9 cellular contexts compared by ENCODE assay signal in the genomic region with DNA sequence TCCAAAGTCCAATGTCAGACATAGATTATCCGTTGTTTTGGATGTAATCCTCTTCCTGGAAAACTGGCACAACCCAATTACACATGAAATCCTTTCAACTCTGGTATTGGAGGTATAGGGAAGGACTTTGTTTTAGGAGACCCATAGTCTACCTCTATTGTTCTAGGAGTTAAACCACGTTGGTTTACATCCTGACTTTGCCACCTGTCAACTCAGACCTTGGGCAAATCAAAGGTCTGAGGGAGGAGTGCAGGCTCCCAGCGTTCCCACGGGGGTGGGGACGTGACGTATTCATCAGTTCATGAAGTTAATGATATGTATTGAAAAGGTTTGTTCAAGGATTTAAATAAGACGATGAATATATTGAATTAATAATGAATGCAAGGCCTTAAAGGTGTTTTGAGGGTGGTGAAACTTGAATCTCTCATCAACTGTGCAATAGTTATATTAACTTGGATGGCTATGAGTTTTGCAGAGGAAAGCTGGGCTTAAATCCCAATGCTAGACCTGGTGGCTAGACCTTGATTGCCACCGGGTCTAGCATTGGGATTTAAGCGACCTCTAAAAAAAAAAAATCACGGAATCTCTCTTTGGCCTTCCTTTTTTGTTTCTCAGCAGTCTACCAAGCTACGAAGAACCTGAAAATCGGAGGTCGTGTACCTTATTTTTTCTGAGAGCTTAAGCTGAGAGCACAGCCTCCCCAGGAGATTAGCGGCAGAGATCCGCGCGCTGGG. TPM values are rescaled to one million over a fixed set of nuclear protein-coding genes. Genes with fewer than 3 reads are reported as not detected.
A peak's percentile ranks its signal among the peaks of the same experiment; 100 is the strongest.
DNase-seq lines count a peak whose midpoint lies in the region; ATAC-seq, FAIRE-seq and TF ChIP-seq lines count a peak whose summit lies in the region.
"Had no signal": no experiment of that assay in that cellular context is flagged by ENCODE, and none has a peak within 500 bp of the region (broad histone marks: within the 10 kb centered on the region; RNA-seq: fewer than 3 reads in every experiment).

No MANE protein-coding gene starts in this region.

- 53% methylated on average over 17 of the region's 17 CpGs for WGBS in SK-N-SH (ENCODE audit: low lambda C conversion rate)
- WGBS in right cardiac atrium, result 30% methylated on average over 17 of the region's 17 CpGs
- WGBS in small intestine, 3 donors, result 9 to 25% (median 18%) methylated on average over 17 of the region's 17 CpGs

- TF ChIP-seq EP300 in SK-N-SH (IDR thresholded peaks at IDR 0.05; ENCODE audit: borderline replicate concordance in 1 of 2, low read depth in 1 of 2, low read length in 1 of 2), result no peak

- H3K4me3 ChIP-seq in SK-N-SH (ENCODE audit: low read depth in 2 of 2, low read length in 1 of 2) (peak overlapping the region; percentile 13 to 76; a peak in 2 of 4 replicates), right cardiac atrium (ENCODE audit: low read length) (peak overlapping the region; percentile 98), small intestine (ENCODE audit: low read depth in 1 of 2, low read length in 2 of 2) (peak overlapping the region; percentile 71 to 99)

- TF ChIP-seq CTCF in SK-N-SH (IDR thresholded peaks at IDR 0.05), result no peak

- DNase-seq in SK-N-SH (no peak), SW480 (ENCODE audit: low spot score) (peak; percentile 37), right cardiac atrium (no peak), small intestine (peak; percentile 92)

- no peak for TF ChIP-seq RAD21 in SK-N-SH (IDR thresholded peaks at IDR 0.05; ENCODE audit: low read length)

- peaks cover 6 to 10% of the 10 kb centered on the region in 2 experiments; a peak in 3 of 4 replicates for H3K4me1 ChIP-seq in SK-N-SH (ENCODE audit: control insufficient read depth in 1 of 2, insufficient read depth in 2 of 2, low read depth in 1 of 2, low read length in 1 of 2)
- peaks cover 2% of the 10 kb centered on the region for H3K4me1 ChIP-seq in right cardiac atrium (ENCODE audit: control insufficient read depth, insufficient read depth, low read length)
- no peaks in the 10 kb centered on the region for H3K4me1 ChIP-seq in small intestine (ENCODE audit: control insufficient read depth in 2 of 2, insufficient read depth in 1 of 2, low read depth in 1 of 2, low read length in 1 of 2)

- H3K9me2 ChIP-seq in SK-N-SH, result no peaks in the 10 kb centered on the region

- no peaks in the 10 kb centered on the region for H3K27me3 ChIP-seq in SK-N-SH (ENCODE audit: insufficient read depth)
- H3K27me3 ChIP-seq in right cardiac atrium (ENCODE audit: control insufficient read depth, insufficient read depth), result no peaks in the 10 kb centered on the region
- no peaks in the 10 kb centered on the region for H3K27me3 ChIP-seq in small intestine (ENCODE audit: control insufficient read depth in 2 of 2, insufficient read depth in 2 of 2, low read length in 2 of 2)

- H3K9ac ChIP-seq in SK-N-SH, result peak overlapping the region; percentile 100

- ATAC-seq in SK-N-SH treated with all-trans-retinoic acid at 6 μM for 48 hours (no peak), right cardiac atrium (no peak), GM21526 (IDR thresholded peaks at IDR 0.05; ENCODE audit: low FRiP score, unreplicated experiment) (no peak), HG02588 (IDR thresholded peaks at IDR 0.05; ENCODE audit: unreplicated experiment) (no peak), GM18502 (IDR thresholded peaks at IDR 0.05; ENCODE audit: poor library complexity, unreplicated experiment) (no peak)

- peak overlapping the region; percentile 98; the same call in 1 of the 2 replicates for H3K4me2 ChIP-seq in SK-N-SH

- POLR2A ChIA-PET in SK-N-SH (lab: Yijun Ruan, JAX), result interaction anchor here (1.5 kb wide), 1 partner anchor 19 kb away, joined by 3 read pairs; no protein-coding TSS in a partner anchor

- intact Hi-C loops in right cardiac atrium (cut with DNase I), result no loop called here

- H3K27ac ChIP-seq in SK-N-SH (ENCODE audit: low read depth in 2 of 2, low read length in 1 of 2) (peak overlapping the region; percentile 78 to 93), right cardiac atrium (ENCODE audit: low read length) (peak overlapping the region; percentile 75), small intestine (ENCODE audit: low read depth in 1 of 2, low read length in 1 of 2) (peak overlapping the region; percentile 70 to 85)

- CTCF ChIA-PET in SK-N-SH (lab: Yijun Ruan, JAX), result no interaction called here

- H2AFZ ChIP-seq in SK-N-SH (ENCODE audit: low read depth), result peak overlapping the region; percentile 33

- H3K9me3 ChIP-seq in SK-N-SH (no peaks in the 10 kb centered on the region), right cardiac atrium (ENCODE audit: control insufficient read depth, low read length) (no peaks in the 10 kb centered on the region), small intestine (ENCODE audit: control insufficient read depth, low read depth) (no peaks in the 10 kb centered on the region)

- peaks cover 15% of the 10 kb centered on the region for H4K20me1 ChIP-seq in SK-N-SH (ENCODE audit: insufficient read depth)

- peaks cover 38% of the 10 kb centered on the region for H3F3A ChIP-seq in SK-N-SH (replicated peaks; ENCODE audit: insufficient read depth)

- H3K79me2 ChIP-seq in SK-N-SH (ENCODE audit: insufficient read depth), result peaks cover 41% of the 10 kb centered on the region

- FAIRE-seq in small intestine (lab: Jason Lieb, UNC), result no peak
- FAIRE-seq: colon had no signal

- no peaks in the 10 kb centered on the region for H3K36me3 ChIP-seq in SK-N-SH (replicated peaks in 1 of 2; ENCODE audit: control insufficient read depth in 1 of 2, insufficient read depth in 2 of 2, low read length in 1 of 2)
- H3K36me3 ChIP-seq in small intestine (ENCODE audit: control insufficient read depth in 2 of 2, insufficient read depth in 2 of 2, low read length in 2 of 2), result no peaks in the 10 kb centered on the region

TF ChIP-seq in SK-N-SH, 30 proteins besides CTCF, POLR2A, EP300 and RAD21:
- TF ChIP-seq FOSL2 (IDR thresholded peaks at IDR 0.05; ENCODE audit: borderline replicate concordance, low read depth), result no peak

TF ChIP-seq in SK-N-SH treated with all-trans-retinoic acid at 6 μM for 48 hours, 23 proteins besides CTCF, POLR2A, EP300 and RAD21:
- TF ChIP-seq OSR1 (CRISPR knock-in tag; IDR thresholded peaks at IDR 0.05), result no peak
- no peak for TF ChIP-seq ESRRG (CRISPR knock-in tag; IDR thresholded peaks at IDR 0.05)
- TF ChIP-seq PPARA (CRISPR knock-in tag; IDR thresholded peaks at IDR 0.05; ENCODE audit: borderline replicate concordance), result no peak
- TF ChIP-seq TOX (CRISPR knock-in tag; IDR thresholded peaks at IDR 0.05; ENCODE audit: borderline replicate concordance), result no peak
- TF ChIP-seq ZNF70 (CRISPR knock-in tag; IDR thresholded peaks at IDR 0.05), result no peak
- no peak for TF ChIP-seq SNAI2 (CRISPR knock-in tag; IDR thresholded peaks at IDR 0.05)
- TF ChIP-seq ISL1 (CRISPR knock-in tag; IDR thresholded peaks at IDR 0.05), result no peak
- TF ChIP-seq, protein P1, sequence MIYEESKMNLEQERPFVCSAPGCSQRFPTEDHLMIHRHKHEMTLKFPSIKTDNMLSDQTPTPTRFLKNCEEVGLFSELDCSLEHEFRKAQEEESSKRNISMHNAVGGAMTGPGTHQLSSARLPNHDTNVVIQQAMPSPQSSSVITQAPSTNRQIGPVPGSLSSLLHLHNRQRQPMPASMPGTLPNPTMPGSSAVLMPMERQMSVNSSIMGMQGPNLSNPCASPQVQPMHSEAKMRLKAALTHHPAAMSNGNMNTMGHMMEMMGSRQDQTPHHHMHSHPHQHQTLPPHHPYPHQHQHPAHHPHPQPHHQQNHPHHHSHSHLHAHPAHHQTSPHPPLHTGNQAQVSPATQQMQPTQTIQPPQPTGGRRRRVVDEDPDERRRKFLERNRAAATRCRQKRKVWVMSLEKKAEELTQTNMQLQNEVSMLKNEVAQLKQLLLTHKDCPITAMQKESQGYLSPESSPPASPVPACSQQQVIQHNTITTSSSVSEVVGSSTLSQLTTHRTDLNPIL (CRISPR knock-in tag; IDR thresholded peaks at IDR 0.05; ENCODE audit: low read depth), result no peak
- TF ChIP-seq ARNTL (CRISPR knock-in tag; IDR thresholded peaks at IDR 0.05; ENCODE audit: borderline replicate concordance, low read depth), result no peak

RNA-seq across cellular contexts. Expression of a gene that starts 0.7 kb away (rescaled TPM):
- polyA plus RNA-seq in SK-N-SH (2012; rRNA removed) (19.6 and 27.6 TPM in 2 replicates), right cardiac atrium (7.2 TPM), small intestine (10 to 100 TPM in 1 of 3 donors, 1 to 10 TPM in 2; 7.7 to 11.1 (median 7.8) TPM)
- 19.7 and 20.5 TPM in 2 replicates for polyA plus RNA-seq in SK-N-SH (2012; cell fraction: cytosol; rRNA removed)
- polyA plus RNA-seq in SK-N-SH (2012; cell fraction: nucleus; rRNA removed), result 32.3 and 63.6 TPM in 2 replicates
- total RNA-seq in right cardiac atrium, result 10 to 100 TPM; 42.2 to 60.8 (median 46.7) TPM

Comparison
In these comparisons a context has a peak if more than half of its experiments do, and no peak if none do; other contexts are left out.
1. DNase-seq: peak in SW480 (single experiment) and small intestine (single experiment); none in SK-N-SH (single experiment) and right cardiac atrium (0 of 3).
2. H3K4me3 ChIP-seq: peak in every context shown above with its lines; median percentile 98 in right cardiac atrium; 85 in small intestine; 44 in SK-N-SH.
3. Peak in every context shown above with its lines, with median percentiles within 50 percentile points of each other: H3K27ac ChIP-seq.